ENCODE assay signal across 1 cellular context in the genomic region with DNA sequence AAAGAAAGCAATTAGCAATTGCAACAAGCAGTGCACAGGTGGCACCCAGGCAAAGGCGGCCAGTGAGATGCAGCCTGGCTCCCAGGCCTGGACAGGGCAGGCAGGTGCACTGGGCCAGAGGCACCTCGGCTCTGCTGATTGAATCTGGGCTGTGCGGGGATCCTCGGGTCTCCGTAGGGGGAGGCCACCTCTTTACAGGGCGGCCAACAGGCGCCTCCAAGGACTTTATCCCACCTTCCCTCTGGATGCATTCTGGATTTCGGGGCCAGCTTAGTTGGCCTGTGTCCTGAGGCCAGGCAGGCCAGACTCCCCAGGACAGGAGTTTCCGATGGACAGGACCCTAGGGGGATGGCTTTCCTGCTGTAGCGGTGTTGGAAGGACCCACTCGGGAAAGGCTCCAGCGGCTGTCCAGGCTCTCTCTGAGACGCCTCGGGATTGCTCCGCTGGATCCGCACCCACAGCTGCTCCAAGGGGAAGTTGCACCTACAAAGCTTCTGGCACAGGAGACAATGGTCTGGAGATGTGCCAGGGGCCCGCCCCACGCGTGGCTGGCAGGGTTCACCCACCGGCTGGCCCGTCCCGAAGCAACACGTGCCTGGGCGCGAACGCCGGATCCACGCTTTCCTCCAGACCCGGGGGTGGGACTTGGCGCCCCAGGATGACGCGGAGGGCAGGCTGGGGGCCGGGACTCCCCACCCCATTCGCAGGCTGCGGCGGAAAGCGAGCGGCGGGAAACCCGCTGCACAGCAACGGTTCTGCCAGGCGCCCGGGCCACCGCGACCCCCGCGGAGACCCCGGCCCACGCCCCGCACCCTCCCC.
A peak's percentile ranks its signal among the peaks of the same experiment; 100 is the strongest.
TF ChIP-seq lines count a peak whose summit lies in the region.

No MANE protein-coding gene starts in this region.

TF ChIP-seq in HEK293, 187 proteins besides CTCF, POLR2A, EP300 and RAD21 (continued from another document and continues in another):
- TF ChIP-seq, protein P1, sequence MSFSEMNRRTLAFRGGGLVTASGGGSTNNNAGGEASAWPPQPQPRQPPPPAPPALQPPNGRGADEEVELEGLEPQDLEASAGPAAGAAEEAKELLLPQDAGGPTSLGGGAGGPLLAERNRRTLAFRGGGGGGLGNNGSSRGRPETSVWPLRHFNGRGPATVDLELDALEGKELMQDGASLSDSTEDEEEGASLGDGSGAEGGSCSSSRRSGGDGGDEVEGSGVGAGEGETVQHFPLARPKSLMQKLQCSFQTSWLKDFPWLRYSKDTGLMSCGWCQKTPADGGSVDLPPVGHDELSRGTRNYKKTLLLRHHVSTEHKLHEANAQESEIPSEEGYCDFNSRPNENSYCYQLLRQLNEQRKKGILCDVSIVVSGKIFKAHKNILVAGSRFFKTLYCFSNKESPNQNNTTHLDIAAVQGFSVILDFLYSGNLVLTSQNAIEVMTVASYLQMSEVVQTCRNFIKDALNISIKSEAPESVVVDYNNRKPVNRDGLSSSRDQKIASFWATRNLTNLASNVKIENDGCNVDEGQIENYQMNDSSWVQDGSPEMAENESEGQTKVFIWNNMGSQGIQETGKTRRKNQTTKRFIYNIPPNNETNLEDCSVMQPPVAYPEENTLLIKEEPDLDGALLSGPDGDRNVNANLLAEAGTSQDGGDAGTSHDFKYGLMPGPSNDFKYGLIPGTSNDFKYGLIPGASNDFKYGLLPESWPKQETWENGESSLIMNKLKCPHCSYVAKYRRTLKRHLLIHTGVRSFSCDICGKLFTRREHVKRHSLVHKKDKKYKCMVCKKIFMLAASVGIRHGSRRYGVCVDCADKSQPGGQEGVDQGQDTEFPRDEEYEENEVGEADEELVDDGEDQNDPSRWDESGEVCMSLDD (tag by site-specific recombination; IDR thresholded peaks at IDR 0.05): 0 out of 2 replicates have a peak, but pooled peaks have one; percentile 36
- TF ChIP-seq, protein P2, sequence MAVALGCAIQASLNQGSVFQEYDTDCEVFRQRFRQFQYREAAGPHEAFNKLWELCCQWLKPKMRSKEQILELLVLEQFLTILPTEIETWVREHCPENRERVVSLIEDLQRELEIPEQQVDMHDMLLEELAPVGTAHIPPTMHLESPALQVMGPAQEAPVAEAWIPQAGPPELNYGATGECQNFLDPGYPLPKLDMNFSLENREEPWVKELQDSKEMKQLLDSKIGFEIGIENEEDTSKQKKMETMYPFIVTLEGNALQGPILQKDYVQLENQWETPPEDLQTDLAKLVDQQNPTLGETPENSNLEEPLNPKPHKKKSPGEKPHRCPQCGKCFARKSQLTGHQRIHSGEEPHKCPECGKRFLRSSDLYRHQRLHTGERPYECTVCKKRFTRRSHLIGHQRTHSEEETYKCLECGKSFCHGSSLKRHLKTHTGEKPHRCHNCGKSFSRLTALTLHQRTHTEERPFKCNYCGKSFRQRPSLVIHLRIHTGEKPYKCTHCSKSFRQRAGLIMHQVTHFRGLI (tag by site-specific recombination; IDR thresholded peaks at IDR 0.05): peak; percentile 49; the same call in 1 of the 2 replicates
- no peak for TF ChIP-seq ZNF623 (tag by site-specific recombination; IDR thresholded peaks at IDR 0.05)
- TF ChIP-seq ZNF248 (tag by site-specific recombination; IDR thresholded peaks at IDR 0.05): no peak
- TF ChIP-seq BCL11B (tag by site-specific recombination; IDR thresholded peaks at IDR 0.05; ENCODE audit: low read depth): no peak
- peak; percentile 63; the same call in 1 of the 2 replicates for TF ChIP-seq KLF10 (tag by site-specific recombination; IDR thresholded peaks at IDR 0.05)
- TF ChIP-seq ZNF791 (tag by site-specific recombination; IDR thresholded peaks at IDR 0.05): no peak
- TF ChIP-seq ZNF426 (tag by site-specific recombination; IDR thresholded peaks at IDR 0.05): no peak
- TF ChIP-seq ZNF138 (tag by site-specific recombination; IDR thresholded peaks at IDR 0.05; ENCODE audit: borderline replicate concordance): no peak
- no peak for TF ChIP-seq ZNF560 (tag by site-specific recombination; IDR thresholded peaks at IDR 0.05; ENCODE audit: borderline replicate concordance)
- no peak for TF ChIP-seq ZFP69B (tag by site-specific recombination; IDR thresholded peaks at IDR 0.05)
- no peak for TF ChIP-seq FEZF1 (tag by site-specific recombination; IDR thresholded peaks at IDR 0.05)
- peak; percentile 98 for TF ChIP-seq SCRT1 (tag by site-specific recombination; IDR thresholded peaks at IDR 0.05; ENCODE audit: borderline replicate concordance)
- TF ChIP-seq, protein P3, sequence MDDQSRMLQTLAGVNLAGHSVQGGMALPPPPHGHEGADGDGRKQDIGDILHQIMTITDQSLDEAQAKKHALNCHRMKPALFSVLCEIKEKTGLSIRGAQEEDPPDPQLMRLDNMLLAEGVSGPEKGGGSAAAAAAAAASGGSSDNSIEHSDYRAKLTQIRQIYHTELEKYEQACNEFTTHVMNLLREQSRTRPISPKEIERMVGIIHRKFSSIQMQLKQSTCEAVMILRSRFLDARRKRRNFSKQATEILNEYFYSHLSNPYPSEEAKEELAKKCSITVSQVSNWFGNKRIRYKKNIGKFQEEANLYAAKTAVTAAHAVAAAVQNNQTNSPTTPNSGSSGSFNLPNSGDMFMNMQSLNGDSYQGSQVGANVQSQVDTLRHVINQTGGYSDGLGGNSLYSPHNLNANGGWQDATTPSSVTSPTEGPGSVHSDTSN (CRISPR knock-in tag; IDR thresholded peaks at IDR 0.05): no peak
- TF ChIP-seq YY2 (tag by site-specific recombination; IDR thresholded peaks at IDR 0.05): no peak
- TF ChIP-seq BCL11A (tag by site-specific recombination; IDR thresholded peaks at IDR 0.05; ENCODE audit: low read depth): no peak
- no peak for TF ChIP-seq ZNF76 (tag by site-specific recombination; IDR thresholded peaks at IDR 0.05; ENCODE audit: borderline replicate concordance, low read depth)
- TF ChIP-seq, protein P4, sequence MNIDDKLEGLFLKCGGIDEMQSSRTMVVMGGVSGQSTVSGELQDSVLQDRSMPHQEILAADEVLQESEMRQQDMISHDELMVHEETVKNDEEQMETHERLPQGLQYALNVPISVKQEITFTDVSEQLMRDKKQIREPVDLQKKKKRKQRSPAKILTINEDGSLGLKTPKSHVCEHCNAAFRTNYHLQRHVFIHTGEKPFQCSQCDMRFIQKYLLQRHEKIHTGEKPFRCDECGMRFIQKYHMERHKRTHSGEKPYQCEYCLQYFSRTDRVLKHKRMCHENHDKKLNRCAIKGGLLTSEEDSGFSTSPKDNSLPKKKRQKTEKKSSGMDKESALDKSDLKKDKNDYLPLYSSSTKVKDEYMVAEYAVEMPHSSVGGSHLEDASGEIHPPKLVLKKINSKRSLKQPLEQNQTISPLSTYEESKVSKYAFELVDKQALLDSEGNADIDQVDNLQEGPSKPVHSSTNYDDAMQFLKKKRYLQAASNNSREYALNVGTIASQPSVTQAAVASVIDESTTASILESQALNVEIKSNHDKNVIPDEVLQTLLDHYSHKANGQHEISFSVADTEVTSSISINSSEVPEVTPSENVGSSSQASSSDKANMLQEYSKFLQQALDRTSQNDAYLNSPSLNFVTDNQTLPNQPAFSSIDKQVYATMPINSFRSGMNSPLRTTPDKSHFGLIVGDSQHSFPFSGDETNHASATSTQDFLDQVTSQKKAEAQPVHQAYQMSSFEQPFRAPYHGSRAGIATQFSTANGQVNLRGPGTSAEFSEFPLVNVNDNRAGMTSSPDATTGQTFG (tag by site-specific recombination; IDR thresholded peaks at IDR 0.05; ENCODE audit: borderline replicate concordance): no peak
- no peak for TF ChIP-seq ZNF777 (tag by site-specific recombination; IDR thresholded peaks at IDR 0.05; ENCODE audit: borderline replicate concordance)
- no peak for TF ChIP-seq GLI4 (tag by site-specific recombination; IDR thresholded peaks at IDR 0.05)
- no peak for TF ChIP-seq ZNF350 (tag by site-specific recombination; IDR thresholded peaks at IDR 0.05)
- TF ChIP-seq, protein P5, sequence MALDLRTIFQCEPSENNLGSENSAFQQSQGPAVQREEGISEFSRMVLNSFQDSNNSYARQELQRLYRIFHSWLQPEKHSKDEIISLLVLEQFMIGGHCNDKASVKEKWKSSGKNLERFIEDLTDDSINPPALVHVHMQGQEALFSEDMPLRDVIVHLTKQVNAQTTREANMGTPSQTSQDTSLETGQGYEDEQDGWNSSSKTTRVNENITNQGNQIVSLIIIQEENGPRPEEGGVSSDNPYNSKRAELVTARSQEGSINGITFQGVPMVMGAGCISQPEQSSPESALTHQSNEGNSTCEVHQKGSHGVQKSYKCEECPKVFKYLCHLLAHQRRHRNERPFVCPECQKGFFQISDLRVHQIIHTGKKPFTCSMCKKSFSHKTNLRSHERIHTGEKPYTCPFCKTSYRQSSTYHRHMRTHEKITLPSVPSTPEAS (tag by site-specific recombination; IDR thresholded peaks at IDR 0.05): no peak
- TF ChIP-seq ZNF37A (tag by site-specific recombination; IDR thresholded peaks at IDR 0.05): no peak
- TF ChIP-seq ZNF184 (tag by site-specific recombination; IDR thresholded peaks at IDR 0.05): no peak
- no peak for TF ChIP-seq ZNF341 (tag by site-specific recombination; IDR thresholded peaks at IDR 0.05; ENCODE audit: low read depth)
- TF ChIP-seq KLF9 (tag by site-specific recombination; IDR thresholded peaks at IDR 0.05; ENCODE audit: low read depth): peak; percentile 64
- TF ChIP-seq, protein P6, sequence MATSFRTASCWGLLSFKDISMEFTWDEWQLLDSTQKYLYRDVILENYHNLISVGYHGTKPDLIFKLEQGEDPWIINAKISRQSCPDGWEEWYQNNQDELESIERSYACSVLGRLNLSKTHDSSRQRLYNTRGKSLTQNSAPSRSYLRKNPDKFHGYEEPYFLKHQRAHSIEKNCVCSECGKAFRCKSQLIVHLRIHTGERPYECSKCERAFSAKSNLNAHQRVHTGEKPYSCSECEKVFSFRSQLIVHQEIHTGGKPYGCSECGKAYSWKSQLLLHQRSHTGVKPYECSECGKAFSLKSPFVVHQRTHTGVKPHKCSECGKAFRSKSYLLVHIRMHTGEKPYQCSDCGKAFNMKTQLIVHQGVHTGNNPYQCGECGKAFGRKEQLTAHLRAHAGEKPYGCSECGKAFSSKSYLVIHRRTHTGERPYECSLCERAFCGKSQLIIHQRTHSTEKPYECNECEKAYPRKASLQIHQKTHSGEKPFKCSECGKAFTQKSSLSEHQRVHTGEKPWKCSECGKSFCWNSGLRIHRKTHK (tag by site-specific recombination; IDR thresholded peaks at IDR 0.05): no peak
- TF ChIP-seq, protein P7, sequence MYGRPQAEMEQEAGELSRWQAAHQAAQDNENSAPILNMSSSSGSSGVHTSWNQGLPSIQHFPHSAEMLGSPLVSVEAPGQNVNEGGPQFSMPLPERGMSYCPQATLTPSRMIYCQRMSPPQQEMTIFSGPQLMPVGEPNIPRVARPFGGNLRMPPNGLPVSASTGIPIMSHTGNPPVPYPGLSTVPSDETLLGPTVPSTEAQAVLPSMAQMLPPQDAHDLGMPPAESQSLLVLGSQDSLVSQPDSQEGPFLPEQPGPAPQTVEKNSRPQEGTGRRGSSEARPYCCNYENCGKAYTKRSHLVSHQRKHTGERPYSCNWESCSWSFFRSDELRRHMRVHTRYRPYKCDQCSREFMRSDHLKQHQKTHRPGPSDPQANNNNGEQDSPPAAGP (tag by site-specific recombination; IDR thresholded peaks at IDR 0.05): peak; percentile 73
- TF ChIP-seq, protein P8, sequence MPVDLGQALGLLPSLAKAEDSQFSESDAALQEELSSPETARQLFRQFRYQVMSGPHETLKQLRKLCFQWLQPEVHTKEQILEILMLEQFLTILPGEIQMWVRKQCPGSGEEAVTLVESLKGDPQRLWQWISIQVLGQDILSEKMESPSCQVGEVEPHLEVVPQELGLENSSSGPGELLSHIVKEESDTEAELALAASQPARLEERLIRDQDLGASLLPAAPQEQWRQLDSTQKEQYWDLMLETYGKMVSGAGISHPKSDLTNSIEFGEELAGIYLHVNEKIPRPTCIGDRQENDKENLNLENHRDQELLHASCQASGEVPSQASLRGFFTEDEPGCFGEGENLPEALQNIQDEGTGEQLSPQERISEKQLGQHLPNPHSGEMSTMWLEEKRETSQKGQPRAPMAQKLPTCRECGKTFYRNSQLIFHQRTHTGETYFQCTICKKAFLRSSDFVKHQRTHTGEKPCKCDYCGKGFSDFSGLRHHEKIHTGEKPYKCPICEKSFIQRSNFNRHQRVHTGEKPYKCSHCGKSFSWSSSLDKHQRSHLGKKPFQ (tag by site-specific recombination; IDR thresholded peaks at IDR 0.05): no peak
- TF ChIP-seq, protein P9, sequence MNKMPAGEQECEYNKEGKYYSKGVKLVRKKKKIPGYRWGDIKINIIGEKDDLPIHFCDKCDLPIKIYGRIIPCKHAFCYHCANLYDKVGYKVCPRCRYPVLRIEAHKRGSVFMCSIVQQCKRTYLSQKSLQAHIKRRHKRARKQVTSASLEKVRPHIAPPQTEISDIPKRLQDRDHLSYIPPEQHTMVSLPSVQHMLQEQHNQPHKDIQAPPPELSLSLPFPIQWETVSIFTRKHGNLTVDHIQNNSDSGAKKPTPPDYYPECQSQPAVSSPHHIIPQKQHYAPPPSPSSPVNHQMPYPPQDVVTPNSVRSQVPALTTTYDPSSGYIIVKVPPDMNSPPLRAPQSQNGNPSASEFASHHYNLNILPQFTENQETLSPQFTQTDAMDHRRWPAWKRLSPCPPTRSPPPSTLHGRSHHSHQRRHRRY (tag by site-specific recombination; IDR thresholded peaks at IDR 0.05): no peak
- TF ChIP-seq ZNF157 (tag by site-specific recombination; IDR thresholded peaks at IDR 0.05): no peak
- TF ChIP-seq ZNF621 (tag by site-specific recombination; IDR thresholded peaks at IDR 0.05): no peak
- TF ChIP-seq, protein P10, sequence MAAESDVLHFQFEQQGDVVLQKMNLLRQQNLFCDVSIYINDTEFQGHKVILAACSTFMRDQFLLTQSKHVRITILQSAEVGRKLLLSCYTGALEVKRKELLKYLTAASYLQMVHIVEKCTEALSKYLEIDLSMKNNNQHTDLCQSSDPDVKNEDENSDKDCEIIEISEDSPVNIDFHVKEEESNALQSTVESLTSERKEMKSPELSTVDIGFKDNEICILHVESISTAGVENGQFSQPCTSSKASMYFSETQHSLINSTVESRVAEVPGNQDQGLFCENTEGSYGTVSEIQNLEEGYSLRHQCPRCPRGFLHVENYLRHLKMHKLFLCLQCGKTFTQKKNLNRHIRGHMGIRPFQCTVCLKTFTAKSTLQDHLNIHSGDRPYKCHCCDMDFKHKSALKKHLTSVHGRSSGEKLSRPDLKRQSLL (tag by site-specific recombination; IDR thresholded peaks at IDR 0.05): no peak
- no peak for TF ChIP-seq ZNF292 (tag by site-specific recombination; IDR thresholded peaks at IDR 0.05; ENCODE audit: borderline replicate concordance, low read depth)
- no peak for TF ChIP-seq ZNF596 (tag by site-specific recombination; IDR thresholded peaks at IDR 0.05)
- no peak for TF ChIP-seq ZSCAN16 (tag by site-specific recombination; IDR thresholded peaks at IDR 0.05)
- TF ChIP-seq ZNF146 (tag by site-specific recombination; IDR thresholded peaks at IDR 0.05): no peak
- no peak for TF ChIP-seq ZBTB1 (tag by site-specific recombination; IDR thresholded peaks at IDR 0.05)
- no peak for TF ChIP-seq ZNF677 (tag by site-specific recombination; IDR thresholded peaks at IDR 0.05)
- no peak for TF ChIP-seq HOXC10 (CRISPR knock-in tag; IDR thresholded peaks at IDR 0.05)
- no peak for TF ChIP-seq ZNF211 (tag by site-specific recombination; IDR thresholded peaks at IDR 0.05; ENCODE audit: low read depth)
- TF ChIP-seq ZNF423 (tag by site-specific recombination; IDR thresholded peaks at IDR 0.05): peak; percentile 73; the same call in 1 of the 2 replicates
- TF ChIP-seq WT1 (tag by site-specific recombination; IDR thresholded peaks at IDR 0.05): no peak
- peak; percentile 100 for TF ChIP-seq SCRT2 (tag by site-specific recombination; IDR thresholded peaks at IDR 0.05)
- TF ChIP-seq ZFP41 (tag by site-specific recombination; IDR thresholded peaks at IDR 0.05; ENCODE audit: borderline replicate concordance): no peak
- TF ChIP-seq ZNF223 (tag by site-specific recombination; IDR thresholded peaks at IDR 0.05): no peak
- TF ChIP-seq HOXD13 (CRISPR knock-in tag; IDR thresholded peaks at IDR 0.05; ENCODE audit: borderline replicate concordance): no peak
- no peak for TF ChIP-seq ZNF473 (tag by site-specific recombination; IDR thresholded peaks at IDR 0.05)
- no peak for TF ChIP-seq HOXA7 (CRISPR knock-in tag; IDR thresholded peaks at IDR 0.05; ENCODE audit: borderline replicate concordance)
